In genomic region chr1:205345761-205346160, GRCh38 we compare ENCODE assay signal across 28 cellular contexts. TPM values are rescaled to one million over a fixed set of nuclear protein-coding genes. Genes with fewer than 3 reads are reported as not detected.
"Had no signal": no experiment of that assay in that cellular context is flagged by ENCODE, and none has a peak within 500 bp of the region (broad histone marks: within the 10 kb centered on the region; RNA-seq: fewer than 3 reads in every experiment).

No MANE protein-coding gene starts in this region.

- H3K4me3 ChIP-seq: heart right ventricle, hepatocyte, left lung, lower lobe of right lung, ovary, right atrium auricular region, right lobe of liver, smooth muscle cell, tibial nerve, upper lobe of left lung, vagina had no signal

- FAIRE-seq: keratinocyte had no signal

- H3K9me3 ChIP-seq: heart right ventricle, left lung, lower lobe of right lung, ovary, right atrium auricular region, tibial nerve, upper lobe of left lung, vagina had no signal

- H3K27me3 ChIP-seq: ovary had no signal

- H3K27ac ChIP-seq: heart right ventricle, hepatocyte, left lung, lower lobe of right lung, right atrium auricular region, right lobe of liver, tibial nerve, upper lobe of left lung, vagina had no signal

- H3K4me2 ChIP-seq: hepatocyte, smooth muscle cell had no signal

- H3K36me3 ChIP-seq: heart right ventricle, left lung, lower lobe of right lung, ovary, right atrium auricular region, right lobe of liver, tibial nerve, upper lobe of left lung, vagina had no signal

- H2AFZ ChIP-seq: hepatocyte had no signal

- H3K27ac Mint-ChIP-seq: naive thymus-derived CD8-positive, alpha-beta T cell; progenitor cell of endocrine pancreas; stimulated activated memory B cell treated with anti-CD40 and anti-IgM and Interleukin-4, amounts not matched to agents 10 μg/mL and 1 μg/mL and 100 μg/mL, for 72 hours; stimulated activated naive CD8-positive, alpha-beta T cell treated with anti-CD3 and anti-CD28 coated beads, Interleukin-15, amount 100 ng/mL, for 72 hours had no signal

- ATAC-seq: heart right ventricle; left colon; left lung; lower lobe of right lung; naive thymus-derived CD8-positive, alpha-beta T cell; right lobe of liver; stimulated activated memory B cell treated with anti-CD40 and anti-IgM and Interleukin-4, amounts not matched to agents 10 μg/mL and 1 μg/mL and 100 μg/mL, for 72 hours; stimulated activated naive CD8-positive, alpha-beta T cell treated with anti-CD3 and anti-CD28 coated beads, Interleukin-15, amount 100 ng/mL, for 72 hours had no signal

- H3K79me2 ChIP-seq: hepatocyte had no signal

- DNase-seq: heart right ventricle; left colon; left lung; lower lobe of right lung; mammary epithelial cell; mesenchymal stem cell; naive thymus-derived CD8-positive, alpha-beta T cell; ovary; right lobe of liver; stimulated activated CD4-positive, alpha-beta T cell treated with anti-CD3 and anti-CD28 coated beads, Interleukin-1b, Interleukin-23, amount 100 ng/mL, for 48 hours; stimulated activated CD4-positive, alpha-beta T cell treated with anti-CD3 and anti-CD28 coated beads, Interleukin-2, amount 100 ng/mL, for 48 hours; stimulated activated CD4-positive, alpha-beta T cell treated with anti-CD3 and anti-CD28 coated beads, Interleukin-4, amount 100 ng/mL, for 4 hours; stimulated activated CD8-positive, alpha-beta memory T cell treated with anti-CD3 and anti-CD28 coated beads, Interleukin-4, amount 100 ng/mL, for 48 hours; stimulated activated naive CD4-positive, alpha-beta T cell treated with Interleukin-2 at 50 U/mL for 16 hours; stimulated activated naive CD8-positive, alpha-beta T cell treated with anti-CD3 and anti-CD28 coated beads, Interleukin-15, amount 100 ng/mL, for 72 hours; substantia nigra; upper lobe of left lung had no signal

- H3K36me3 Mint-ChIP-seq: naive thymus-derived CD8-positive, alpha-beta T cell; stimulated activated memory B cell treated with anti-CD40 and anti-IgM and Interleukin-4, amounts not matched to agents 10 μg/mL and 1 μg/mL and 100 μg/mL, for 72 hours had no signal

- H3K4me3 Mint-ChIP-seq: stimulated activated memory B cell treated with anti-CD40 and anti-IgM and Interleukin-4, amounts not matched to agents 10 μg/mL and 1 μg/mL and 100 μg/mL, for 72 hours; stimulated activated naive CD8-positive, alpha-beta T cell treated with anti-CD3 and anti-CD28 coated beads, Interleukin-15, amount 100 ng/mL, for 72 hours had no signal

- H3K9me3 Mint-ChIP-seq: naive thymus-derived CD8-positive, alpha-beta T cell; stimulated activated memory B cell treated with anti-CD40 and anti-IgM and Interleukin-4, amounts not matched to agents 10 μg/mL and 1 μg/mL and 100 μg/mL, for 72 hours; stimulated activated naive CD8-positive, alpha-beta T cell treated with anti-CD3 and anti-CD28 coated beads, Interleukin-15, amount 100 ng/mL, for 72 hours had no signal

RNA-seq across cellular contexts. Expression of gene KLHDC8A, which starts 11.0 kb away (rescaled TPM):
- total RNA-seq: mammary epithelial cell; naive thymus-derived CD8-positive, alpha-beta T cell; omental fat pad; pulmonary artery endothelial cell; renal cortical epithelial cell; smooth muscle cell; vagina had no signal
- polyA plus RNA-seq: keratinocyte; mammary epithelial cell; naive thymus-derived CD8-positive, alpha-beta T cell had no signal
